In the genomic region with DNA sequence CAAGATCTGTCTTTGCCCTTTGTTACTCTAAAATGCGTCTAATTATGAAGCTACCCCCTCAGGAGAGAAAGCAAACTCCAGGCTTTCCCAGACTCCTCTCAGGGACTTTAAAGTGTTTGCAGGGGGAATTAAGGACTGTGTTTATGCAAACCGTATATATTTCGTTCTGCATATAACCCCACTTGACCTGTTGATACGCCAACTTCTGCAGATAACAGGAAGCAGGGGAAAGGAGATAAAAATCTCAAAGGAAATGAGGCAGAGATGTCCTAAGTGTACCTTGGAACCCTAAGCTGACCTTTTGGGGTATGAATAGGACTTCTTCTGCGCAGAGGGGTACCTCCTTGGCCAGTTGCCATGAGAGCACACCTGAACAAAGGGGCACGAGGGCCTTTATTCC, we compare ENCODE assay signal across 37 cellular contexts. TPM values are rescaled to one million over a fixed set of nuclear protein-coding genes. Genes with fewer than 3 reads are reported as not detected.
"Had no signal": no experiment of that assay in that cellular context is flagged by ENCODE, and none has a peak within 500 bp of the region (broad histone marks: within the 10 kb centered on the region; RNA-seq: fewer than 3 reads in every experiment).

No MANE protein-coding gene starts in this region.

- H3K36me3 ChIP-seq: brain microvascular endothelial cell had no signal

- H3K4me3 Mint-ChIP-seq: activated B cell treated with CpG ODN at 0.5 μM for 24 hours; activated CD4-positive, alpha-beta memory T cell treated with anti-CD3 and anti-CD28 coated beads, Interleukin-2, amount 10 ng/mL, durations not matched to agents 7 days and 5 days; activated CD8-positive, alpha-beta memory T cell treated with anti-CD3 and anti-CD28 coated beads, Interleukin-2, amount 10 ng/mL, durations not matched to agents 7 days and 5 days; activated naive CD8-positive, alpha-beta T cell treated with anti-CD3 and anti-CD28 coated beads for 36 hours; activated T-cell treated with anti-CD3 and anti-CD28 coated beads, Interleukin-2, amount 50 U/mL, for 72 hours; activated T-helper 17 cell treated with anti-CD3 and anti-CD28 coated beads, Interleukin-2, amount 50 U/mL, for 72 hours had no signal

- H3K9me3 Mint-ChIP-seq: activated CD4-positive, alpha-beta memory T cell treated with anti-CD3 and anti-CD28 coated beads, Interleukin-2, amount 10 ng/mL, durations not matched to agents 7 days and 5 days; activated naive CD8-positive, alpha-beta T cell treated with anti-CD3 and anti-CD28 coated beads for 36 hours; activated T-helper 17 cell treated with anti-CD3 and anti-CD28 coated beads, Interleukin-2, amount 50 U/mL, for 72 hours had no signal

- H3K27ac ChIP-seq: brain microvascular endothelial cell, VCaP had no signal

- H3K27me3 ChIP-seq: brain microvascular endothelial cell had no signal

- H3K27ac Mint-ChIP-seq: activated B cell treated with CpG ODN at 0.5 μM for 24 hours; activated CD4-positive, alpha-beta memory T cell treated with anti-CD3 and anti-CD28 coated beads, Interleukin-2, amount 10 ng/mL, durations not matched to agents 7 days and 5 days; activated CD8-positive, alpha-beta memory T cell treated with anti-CD3 and anti-CD28 coated beads, Interleukin-2, amount 10 ng/mL, durations not matched to agents 7 days and 5 days; activated naive CD8-positive, alpha-beta T cell treated with anti-CD3 and anti-CD28 coated beads for 36 hours; activated T-cell treated with anti-CD3 and anti-CD28 coated beads, Interleukin-2, amount 50 U/mL, for 72 hours; activated T-helper 17 cell treated with anti-CD3 and anti-CD28 coated beads, Interleukin-2, amount 50 U/mL, for 72 hours had no signal

- DNase-seq: activated B cell treated with CpG ODN at 0.5 μM for 24 hours; activated CD4-positive, alpha-beta memory T cell treated with anti-CD3 and anti-CD28 coated beads, Interleukin-2, amount 10 ng/mL, durations not matched to agents 7 days and 5 days; activated CD4-positive, alpha-beta T cell treated with anti-CD3 and anti-CD28 coated beads for 4 hours; activated CD4-positive, CD25-positive, alpha-beta regulatory T cell treated with anti-CD3 and anti-CD28 coated beads, Interleukin-2, amount 50 U/mL, for 72 hours; activated CD8-positive, alpha-beta memory T cell treated with anti-CD3 and anti-CD28 coated beads for 24 hours; activated CD8-positive, alpha-beta memory T cell treated with anti-CD3 and anti-CD28 coated beads, Interleukin-2, amount 10 ng/mL, durations not matched to agents 7 days and 5 days; activated CD8-positive, alpha-beta memory T cell treated with anti-CD3 and anti-CD28 coated beads, Interleukin-2, amount 50 U/mL, for 48 hours; activated effector memory CD4-positive, alpha-beta T cell treated with anti-CD3 and anti-CD28 coated beads, Interleukin-2, amount 50 U/mL, for 16 hours; activated naive CD4-positive, alpha-beta T cell; activated naive CD4-positive, alpha-beta T cell treated with anti-CD3 and anti-CD28 coated beads, Interleukin-2, amount 50 U/mL, for 16 hours; activated naive CD8-positive, alpha-beta T cell treated with anti-CD3 and anti-CD28 coated beads for 36 hours; activated T-cell treated with anti-CD3 and anti-CD28 coated beads, Interleukin-2, amount 50 U/mL, for 72 hours; amniotic stem cell; aorta; brain microvascular endothelial cell; central memory CD4-positive, alpha-beta T cell; MV-4-11; NCI-H1092 treated with DMSO at 0.1 percent for 48 hours; NCI-H1417; NCI-H146; NCI-H187; NCI-H2029 treated with DMSO at 0.1 percent for 48 hours; NCI-H2107; NCI-H2171; NCI-H510A; NCI-H526; NCI-H748 treated with DMSO at 0.1 percent for 48 hours; NK-92 treated with Interleukin-12 subunit alpha and Interleukin-12 subunit beta, amount 100 ng/mL, for 24 hours; PC-3; Right ventricle myocardium superior; T1000 had no signal

- H3K4me1 Mint-ChIP-seq: activated CD4-positive, alpha-beta memory T cell treated with anti-CD3 and anti-CD28 coated beads, Interleukin-2, amount 10 ng/mL, durations not matched to agents 7 days and 5 days; activated CD8-positive, alpha-beta memory T cell treated with anti-CD3 and anti-CD28 coated beads, Interleukin-2, amount 10 ng/mL, durations not matched to agents 7 days and 5 days; activated naive CD8-positive, alpha-beta T cell treated with anti-CD3 and anti-CD28 coated beads for 36 hours; activated T-helper 17 cell treated with anti-CD3 and anti-CD28 coated beads, Interleukin-2, amount 50 U/mL, for 72 hours had no signal

- ATAC-seq: activated CD8-positive, alpha-beta memory T cell treated with anti-CD3 and anti-CD28 coated beads, Interleukin-2, amount 10 ng/mL, durations not matched to agents 7 days and 5 days; activated T-cell treated with anti-CD3 and anti-CD28 coated beads, Interleukin-2, amount 50 U/mL, for 72 hours; activated T-helper 17 cell treated with anti-CD3 and anti-CD28 coated beads, Interleukin-2, amount 50 U/mL, for 72 hours; PC-3 had no signal

- H3K36me3 Mint-ChIP-seq: activated CD8-positive, alpha-beta memory T cell treated with anti-CD3 and anti-CD28 coated beads, Interleukin-2, amount 10 ng/mL, durations not matched to agents 7 days and 5 days; activated naive CD8-positive, alpha-beta T cell treated with anti-CD3 and anti-CD28 coated beads for 36 hours had no signal

RNA-seq across cellular contexts. Expression of a gene that starts 8.1 kb away (rescaled TPM):
- total RNA-seq: activated CD4-positive, alpha-beta memory T cell treated with anti-CD3 and anti-CD28 coated beads, Interleukin-2, amount 10 ng/mL, durations not matched to agents 7 days and 5 days; activated naive CD8-positive, alpha-beta T cell treated with anti-CD3 and anti-CD28 coated beads for 36 hours; M059J; T-helper 1 cell treated with Interleukin-12 subunit alpha and Interleukin-12 subunit beta and Interleukin-4 antibody, amounts not matched to agents 30 ng/mL and 1 ng/mL, for 36 hours had no signal

RNA-seq across cellular contexts. Expression of a gene that starts 13.1 kb away (rescaled TPM):
- total RNA-seq: activated B cell treated with CpG ODN at 0.5 μM for 24 hours; activated CD4-positive, alpha-beta memory T cell treated with anti-CD3 and anti-CD28 coated beads, Interleukin-2, amount 10 ng/mL, durations not matched to agents 7 days and 5 days; activated CD8-positive, alpha-beta memory T cell treated with anti-CD3 and anti-CD28 coated beads, Interleukin-2, amount 10 ng/mL, durations not matched to agents 7 days and 5 days; activated naive CD8-positive, alpha-beta T cell treated with anti-CD3 and anti-CD28 coated beads for 36 hours; activated T-cell treated with anti-CD3 and anti-CD28 coated beads, Interleukin-2, amount 50 U/mL, for 72 hours; activated T-helper 17 cell treated with anti-CD3 and anti-CD28 coated beads, Interleukin-2, amount 50 U/mL, for 72 hours; aorta; cerebellum; M059J; PC-3; Right ventricle myocardium superior; T-helper 1 cell treated with Interleukin-12 subunit alpha and Interleukin-12 subunit beta and Interleukin-4 antibody, amounts not matched to agents 30 ng/mL and 1 ng/mL, for 36 hours; T-helper 2 cell treated with Interferon-gamma antibody and Interleukin-4, amounts not matched to agents 100 ng/mL and 5 ng/mL, for 36 hours had no signal
- polyA plus RNA-seq: aorta had no signal

RNA-seq across cellular contexts. Expression of a gene that starts 56.6 kb away (rescaled TPM):
- total RNA-seq: activated B cell treated with CpG ODN at 0.5 μM for 24 hours, Right ventricle myocardium superior had no signal
